In genomic region chr17:61478790-61479492, GRCh38 we compare ENCODE assay signal across 19 cellular contexts. TPM values are rescaled to one million over a fixed set of nuclear protein-coding genes. Genes with fewer than 3 reads are reported as not detected.
"Had no signal": no experiment of that assay in that cellular context is flagged by ENCODE, and none has a peak within 500 bp of the region (broad histone marks: within the 10 kb centered on the region; RNA-seq: fewer than 3 reads in every experiment).

No MANE protein-coding gene starts in this region.

- H3K4me1 ChIP-seq: breast epithelium, upper lobe of right lung had no signal

- H3K27ac ChIP-seq: breast epithelium, suprapubic skin, upper lobe of right lung had no signal

- H3K36me3 Mint-ChIP-seq: activated naive CD8-positive, alpha-beta T cell treated with anti-CD3 and anti-CD28 coated beads, Interleukin-2, amount 10 ng/mL, durations not matched to agents 7 days and 5 days had no signal

- H3K4me1 Mint-ChIP-seq: activated CD4-positive, alpha-beta memory T cell treated with anti-CD3 and anti-CD28 coated beads, Interleukin-2, amount 10 ng/mL, durations not matched to agents 7 days and 5 days had no signal

- ATAC-seq: left colon; sciatic nerve; stimulated activated naive CD8-positive, alpha-beta T cell treated with anti-CD3 and anti-CD28 coated beads, Interleukin-15, Interleukin-2, amounts not matched to agents 100 U/mL and 50 U/mL, for 24 hours; T-helper 17 cell; upper lobe of right lung had no signal

- H3K9me3 Mint-ChIP-seq: activated CD4-positive, alpha-beta memory T cell treated with anti-CD3 and anti-CD28 coated beads, Interleukin-2, amount 10 ng/mL, durations not matched to agents 7 days and 5 days; activated naive CD8-positive, alpha-beta T cell treated with anti-CD3 and anti-CD28 coated beads, Interleukin-2, amount 10 ng/mL, durations not matched to agents 7 days and 5 days; nephron progenitor cell had no signal

- DNase-seq: activated CD4-positive, alpha-beta memory T cell treated with anti-CD3 and anti-CD28 coated beads, Interleukin-2, amount 10 ng/mL, durations not matched to agents 7 days and 5 days; activated naive CD8-positive, alpha-beta T cell treated with anti-CD3 and anti-CD28 coated beads, Interleukin-2, amount 10 ng/mL, durations not matched to agents 7 days and 5 days; activated T-cell treated with anti-CD3 and anti-CD28 coated beads, Interleukin-2, amount 50 U/mL, for 48 hours; anterior cingulate cortex; dermis blood vessel endothelial cell; hypothalamus; left colon; nephron progenitor cell; stimulated activated CD4-positive, alpha-beta T cell treated with anti-CD3 and anti-CD28 coated beads, Interleukin-12 subunit alpha, Interleukin-12 subunit beta, amount 100 ng/mL, for 4 hours; stimulated activated naive CD8-positive, alpha-beta T cell treated with anti-CD3 and anti-CD28 coated beads, Interleukin-15, Interleukin-2, amounts not matched to agents 100 U/mL and 50 U/mL, for 24 hours; T-helper 17 cell had no signal

- H3K27me3 ChIP-seq: upper lobe of right lung had no signal

- H3K36me3 ChIP-seq: breast epithelium, suprapubic skin, upper lobe of right lung had no signal

- H3K27ac Mint-ChIP-seq: activated CD4-positive, alpha-beta memory T cell treated with anti-CD3 and anti-CD28 coated beads, Interleukin-2, amount 10 ng/mL, durations not matched to agents 7 days and 5 days; activated naive CD8-positive, alpha-beta T cell treated with anti-CD3 and anti-CD28 coated beads, Interleukin-2, amount 10 ng/mL, durations not matched to agents 7 days and 5 days; nephron progenitor cell; T-helper 17 cell had no signal

- H3K9me3 ChIP-seq: breast epithelium, suprapubic skin, upper lobe of right lung had no signal

- H3K4me3 ChIP-seq: breast epithelium, suprapubic skin, upper lobe of right lung had no signal

- H3K4me3 Mint-ChIP-seq: activated CD4-positive, alpha-beta memory T cell treated with anti-CD3 and anti-CD28 coated beads, Interleukin-2, amount 10 ng/mL, durations not matched to agents 7 days and 5 days; activated naive CD8-positive, alpha-beta T cell treated with anti-CD3 and anti-CD28 coated beads, Interleukin-2, amount 10 ng/mL, durations not matched to agents 7 days and 5 days; nephron progenitor cell; T-helper 17 cell had no signal

RNA-seq across cellular contexts. Expression of gene TBX4, which starts 26.7 kb away (rescaled TPM):
- total RNA-seq: activated CD4-positive, alpha-beta memory T cell treated with anti-CD3 and anti-CD28 coated beads, Interleukin-2, amount 10 ng/mL, durations not matched to agents 7 days and 5 days; activated naive CD8-positive, alpha-beta T cell treated with anti-CD3 and anti-CD28 coated beads, Interleukin-2, amount 10 ng/mL, durations not matched to agents 7 days and 5 days; cerebellum; dermis blood vessel endothelial cell; glomerular endothelial cell; left colon; osteoblast; pulmonary artery endothelial cell; sciatic nerve; T-helper 17 cell had no signal
